In the genomic region with DNA sequence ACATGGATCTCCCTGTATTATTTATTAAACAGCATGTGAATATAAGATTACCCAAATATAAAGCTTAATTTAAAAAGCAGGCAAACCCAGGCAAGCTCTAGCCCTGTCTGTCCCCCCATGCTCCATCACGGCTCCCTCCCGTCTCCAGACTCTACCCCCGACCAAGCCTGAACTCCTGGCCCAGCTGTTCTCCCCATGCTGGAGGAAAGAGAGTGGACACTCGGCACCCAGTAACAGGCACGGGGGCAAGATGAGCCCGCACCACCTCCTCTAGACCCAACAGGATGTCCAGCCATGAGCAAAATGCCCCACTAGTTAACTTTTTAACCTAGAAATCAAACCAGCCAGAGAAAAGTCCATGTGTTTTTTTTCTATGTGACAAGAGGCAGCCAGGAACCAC, we compare ENCODE assay signal across 12 cellular contexts. TPM values are rescaled to one million over a fixed set of nuclear protein-coding genes. Genes with fewer than 3 reads are reported as not detected.
DNase-seq lines count a peak whose midpoint lies in the region; ATAC-seq and TF ChIP-seq lines count a peak whose summit lies in the region.
"Had no signal": no experiment of that assay in that cellular context is flagged by ENCODE, and none has a peak within 500 bp of the region (broad histone marks: within the 10 kb centered on the region; RNA-seq: fewer than 3 reads in every experiment).

No MANE protein-coding gene starts in this region.

- H3K36me3 Mint-ChIP-seq in natural killer cell treated with Interleukin-12 subunit alpha and Interleukin-12 subunit beta and Interleukin-15 and Interleukin-18, amount 100 ng/mL, for 72 hours: peaks cover 41% of the 10 kb centered on the region
- H3K36me3 Mint-ChIP-seq in natural killer cell (peaks cover 24% of the 10 kb centered on the region), nephron progenitor cell (ENCODE audit: low read depth) (peaks cover 66% of the 10 kb centered on the region)

- no peak overlapping the region for H3K4me3 Mint-ChIP-seq in natural killer cell treated with Interleukin-12 subunit alpha and Interleukin-12 subunit beta and Interleukin-15 and Interleukin-18, amount 100 ng/mL, for 72 hours
- no peak overlapping the region for H3K4me3 Mint-ChIP-seq in natural killer cell
- H3K4me3 Mint-ChIP-seq in nephron progenitor cell: no peak overlapping the region

- H3K27ac Mint-ChIP-seq in natural killer cell treated with Interleukin-12 subunit alpha and Interleukin-12 subunit beta and Interleukin-15 and Interleukin-18, amount 100 ng/mL, for 72 hours: peak overlapping the region in 1 of 2 donors; percentile 33
- H3K27ac Mint-ChIP-seq in natural killer cell (no peak overlapping the region), nephron progenitor cell (no peak overlapping the region)

- WGBS in prostate gland: over 99% methylated on average over 6 of the region's 6 CpGs
- 97 to 98% methylated on average over 6 of the region's 6 CpGs for WGBS in aorta, 2 donors

- DNase-seq in natural killer cell treated with Interleukin-12 subunit alpha and Interleukin-12 subunit beta and Interleukin-15 and Interleukin-18, amount 100 ng/mL, for 72 hours (ENCODE audit: low spot score): peak; percentile 25
- DNase-seq in natural killer cell (no peak), prostate gland (ENCODE audit: low spot score) (no peak), aorta (peak; percentile 16 to 34), NCI-H128 (lab: John Stamatoyannopoulos, UW; ENCODE audit: unreplicated experiment) (no peak), nephron progenitor cell (no peak)
- peak; percentile 44 for DNase-seq in activated CD8-positive, alpha-beta memory T cell treated with anti-CD3 and anti-CD28 coated beads, Interleukin-2, amount 50 U/mL, for 48 hours
- DNase-seq: MG63, NCI-H1105, NCI-H187, NCI-H446 treated with DMSO at 0.1 percent for 48 hours, NCI-H774 had no signal

- H3K4me1 ChIP-seq in prostate gland (replicated peaks) (no peaks in the 10 kb centered on the region), aorta (ENCODE audit: control insufficient read depth in 1 of 2, insufficient read depth in 2 of 2, low read length in 2 of 2) (no peaks in the 10 kb centered on the region)

- intact Hi-C loops in natural killer cell (cut with micrococcal nuclease) (no loop called here), prostate gland (cut with DNase I) (no loop called here), aorta (cut with DNase I) (no loop called here)

- no peaks in the 10 kb centered on the region for H3K27me3 ChIP-seq in prostate gland (replicated peaks; ENCODE audit: insufficient read depth)
- no peaks in the 10 kb centered on the region for H3K27me3 ChIP-seq in aorta (ENCODE audit: control insufficient read depth in 1 of 2, insufficient read depth in 2 of 2, low read length in 1 of 2)
- H3K27me3 ChIP-seq: MG63 had no signal

- H3K27ac ChIP-seq in prostate gland (peak overlapping the region; percentile 58 to 81), aorta (ENCODE audit: low read depth in 1 of 2, low read length in 2 of 2) (no peak overlapping the region)

- H3K4me1 Mint-ChIP-seq in natural killer cell treated with Interleukin-12 subunit alpha and Interleukin-12 subunit beta and Interleukin-15 and Interleukin-18, amount 100 ng/mL, for 72 hours (ENCODE audit: low read depth in 2 of 2): peaks cover under 1 to 10% of the 10 kb centered on the region in 2 donors
- H3K4me1 Mint-ChIP-seq in natural killer cell: no peaks in the 10 kb centered on the region
- no peaks in the 10 kb centered on the region for H3K4me1 Mint-ChIP-seq in nephron progenitor cell

- peaks cover 12% of the 10 kb centered on the region for H3K9me3 Mint-ChIP-seq in natural killer cell treated with Interleukin-12 subunit alpha and Interleukin-12 subunit beta and Interleukin-15 and Interleukin-18, amount 100 ng/mL, for 72 hours
- H3K9me3 Mint-ChIP-seq in natural killer cell: peaks cover 12 to 14% of the 10 kb centered on the region in 2 donors
- H3K9me3 Mint-ChIP-seq in nephron progenitor cell: peaks cover 45% of the 10 kb centered on the region

- H3K4me3 ChIP-seq in prostate gland: no peak overlapping the region
- H3K4me3 ChIP-seq in aorta (ENCODE audit: low read length in 2 of 2): no peak overlapping the region
- H3K4me3 ChIP-seq: MG63 had no signal

- no peaks in the 10 kb centered on the region for H3K27me3 Mint-ChIP-seq in natural killer cell treated with Interleukin-12 subunit alpha and Interleukin-12 subunit beta and Interleukin-15 and Interleukin-18, amount 100 ng/mL, for 72 hours
- no peaks in the 10 kb centered on the region for H3K27me3 Mint-ChIP-seq in natural killer cell (ENCODE audit: low read depth in 2 of 2)
- no peaks in the 10 kb centered on the region for H3K27me3 Mint-ChIP-seq in nephron progenitor cell (ENCODE audit: low read depth, poor library complexity)

- no peak for ATAC-seq in natural killer cell treated with Interleukin-12 subunit alpha and Interleukin-12 subunit beta and Interleukin-15 and Interleukin-18, amount 100 ng/mL, for 72 hours
- ATAC-seq in natural killer cell (no peak), aorta (ENCODE audit: low FRiP score) (no peak)

- no peaks in the 10 kb centered on the region for H3K36me3 ChIP-seq in prostate gland
- no peaks in the 10 kb centered on the region for H3K36me3 ChIP-seq in aorta (ENCODE audit: control insufficient read depth in 1 of 2, insufficient read depth in 2 of 2, low read length in 1 of 2)

- TF ChIP-seq POLR2A in prostate gland (IDR thresholded peaks at IDR 0.05): no peak

- TF ChIP-seq CTCF in natural killer cell (IDR thresholded peaks at IDR 0.05): no peak
- TF ChIP-seq CTCF in prostate gland (IDR thresholded peaks at IDR 0.05): no peak
- no peak for TF ChIP-seq CTCF in nephron progenitor cell (IDR thresholded peaks at IDR 0.05)

- H3K9me3 ChIP-seq in prostate gland (no peaks in the 10 kb centered on the region), aorta (ENCODE audit: control insufficient read depth, low read length) (no peaks in the 10 kb centered on the region)

RNA-seq across cellular contexts. Expression of a gene that starts 19.3 kb away (rescaled TPM):
- total RNA-seq in natural killer cell treated with Interleukin-12 subunit alpha and Interleukin-12 subunit beta and Interleukin-15 and Interleukin-18, amount 100 ng/mL, for 72 hours: 100 to 1,000 TPM in 1 of 2 donors, 10 to 100 TPM in 1; 23.3 to 110 TPM
- total RNA-seq in natural killer cell (1 to 10 TPM; 2.5 to 9.0 (median 4.9) TPM), prostate gland (10 to 100 TPM; 12.2 to 15.5 TPM), aorta (1 to 10 TPM; 6.2 to 8.4 TPM)
- 10 to 100 TPM in 1 of 2 donors, 1 to 10 TPM in 1; 4.5 to 32.5 TPM for polyA plus RNA-seq in aorta

Comparison
In these comparisons a context has a peak if more than half of its experiments do, and no peak if none do; other contexts are left out.
1. DNase-seq: peak in natural killer cell treated with Interleukin-12 subunit alpha and Interleukin-12 subunit beta and Interleukin-15 and Interleukin-18, amount 100 ng/mL, for 72 hours (single experiment), activated CD8-positive, alpha-beta memory T cell treated with anti-CD3 and anti-CD28 coated beads, Interleukin-2, amount 50 U/mL, for 48 hours (single experiment) and aorta (2 of 2); none in natural killer cell (single experiment), prostate gland (single experiment), NCI-H128 (single experiment) and nephron progenitor cell (single experiment).
2. H3K27ac ChIP-seq: peak in prostate gland (2 of 2); none in aorta (0 of 2).